8 cellular contexts compared by ENCODE assay signal in genomic region chr17:42832934-42833770, GRCh38. TPM values are rescaled to one million over a fixed set of nuclear protein-coding genes. Genes with fewer than 3 reads are reported as not detected.
A peak's percentile ranks its signal among the peaks of the same experiment; 100 is the strongest.
DNase-seq lines count a peak whose midpoint lies in the region; FAIRE-seq and TF ChIP-seq lines count a peak whose summit lies in the region.

TSS of gene PSME3 (plus strand) at chr17:42833397. CDS start at chr17:42833632, 235 bp downstream.

- H3K23ac ChIP-seq in H9 (ENCODE audit: insufficient read length, low read depth, low read length) (no peak within 1 kb of the TSS), neuronal stem cell (ENCODE audit: low read depth, low read length, poor library complexity) (peak within 1 kb of the TSS; percentile 99)

- H3K9me3 Mint-ChIP-seq in H9: no peaks in the 10 kb centered on the region; a peak in 1 of 5 replicates

- H3K27me3 Mint-ChIP-seq in H9 (ENCODE audit: low read depth): peaks cover 7% of the 10 kb centered on the region

- no peak within 1 kb of the TSS for H2BK12ac ChIP-seq in H9 (ENCODE audit: insufficient read length, low read depth, low read length)
- H2BK12ac ChIP-seq in neuronal stem cell (ENCODE audit: low read length): peak within 1 kb of the TSS; percentile 46

- peak; percentile 34 for FAIRE-seq in G401.6 (lab: Jason Lieb, UNC)

- H3K27me3 ChIP-seq in H9 (ENCODE audit: insufficient read depth, low read length) (no peaks in the 10 kb centered on the region), MM.1S (replicated peaks; ENCODE audit: insufficient read depth, low read length) (no peaks in the 10 kb centered on the region), SJSA1 (replicated peaks) (no peaks in the 10 kb centered on the region), neuronal stem cell (ENCODE audit: control insufficient read depth in 3 of 3, insufficient read depth in 3 of 3, low read depth in 1 of 3, low read length in 3 of 3) (no peaks in the 10 kb centered on the region)

- H2BK15ac ChIP-seq in H9 (ENCODE audit: low read depth, low read length): no peak within 1 kb of the TSS
- no peak within 1 kb of the TSS for H2BK15ac ChIP-seq in neuronal stem cell (ENCODE audit: low read length)

- peak within 1 kb of the TSS; percentile 85 for H2BK120ac ChIP-seq in H9 (ENCODE audit: low read depth, low read length, poor library complexity, severe bottlenecking)
- peak within 1 kb of the TSS; percentile 39 for H2BK120ac ChIP-seq in neuronal stem cell (ENCODE audit: low read depth, low read length)

- H3K27ac ChIP-seq in H9 (ENCODE audit: insufficient read length, low read depth, low read length) (peak within 1 kb of the TSS; percentile 50), MM.1S (ENCODE audit: low read length) (peak within 1 kb of the TSS; percentile 66; the same call in 1 of the 2 replicates), SJSA1 (peak within 1 kb of the TSS; percentile 75), neuronal stem cell (replicated peaks; ENCODE audit: low read length) (peak within 1 kb of the TSS; percentile 28)

- H3K4ac ChIP-seq in H9 (ENCODE audit: low read depth, low read length) (peak within 1 kb of the TSS; percentile 12; the same call in 1 of the 2 replicates), neuronal stem cell (ENCODE audit: low read length) (no peak within 1 kb of the TSS)

- peak within 1 kb of the TSS; percentile 91 for H3K9ac ChIP-seq in H9 (ENCODE audit: extremely low read depth, insufficient read length, low read length)
- peak within 1 kb of the TSS; percentile 90 for H3K9ac ChIP-seq in MM.1S (ENCODE audit: low read length)
- H3K9ac ChIP-seq in neuronal stem cell (ENCODE audit: low read depth, low read length, poor library complexity): peak within 1 kb of the TSS; percentile 90

- peak within 1 kb of the TSS; percentile 94 to 96 for H3K4me3 Mint-ChIP-seq in H9

- H3K14ac ChIP-seq in H9 (ENCODE audit: insufficient read depth, low read length): peak within 1 kb of the TSS; percentile 98
- peak within 1 kb of the TSS; percentile 63 for H3K14ac ChIP-seq in neuronal stem cell (ENCODE audit: low read length)

- H4K20me1 ChIP-seq in H9 (ENCODE audit: control insufficient read depth, insufficient read depth, insufficient read length) (no peaks in the 10 kb centered on the region), MM.1S (ENCODE audit: insufficient read depth, low read length) (no peaks in the 10 kb centered on the region)

- no peak for TF ChIP-seq CTCF in H9 (conservative IDR thresholded peaks at IDR 0.05)
- TF ChIP-seq CTCF in MM.1S (IDR thresholded peaks at IDR 0.05; ENCODE audit: low read length): no peak
- TF ChIP-seq CTCF in subcutaneous adipose tissue (IDR thresholded peaks at IDR 0.05; ENCODE audit: low read depth): no peak

- H3K79me1 ChIP-seq in H9 (ENCODE audit: insufficient read depth, low read depth, low read length, poor library complexity, severe bottlenecking) (peaks cover 3% of the 10 kb centered on the region), neuronal stem cell (ENCODE audit: low read depth, low read length) (peaks cover 6% of the 10 kb centered on the region)

- H3K56ac ChIP-seq in H9 (ENCODE audit: insufficient read length, low read depth, low read length): peak within 1 kb of the TSS; percentile 31

- H2AFZ ChIP-seq in H9 (ENCODE audit: low read length) (peak within 1 kb of the TSS; percentile 93), MM.1S (ENCODE audit: low read length) (peak within 1 kb of the TSS; percentile 83), neuronal stem cell (ENCODE audit: low read length) (peak within 1 kb of the TSS; percentile 82)

- H2BK5ac ChIP-seq in H9 (ENCODE audit: insufficient read length, low read length) (peak within 1 kb of the TSS; percentile 56), neuronal stem cell (ENCODE audit: low read length) (peak within 1 kb of the TSS; percentile 71)

- no peaks in the 10 kb centered on the region for H3K9me2 ChIP-seq in MM.1S (replicated peaks; ENCODE audit: insufficient read depth, low read length)

- H3K23me2 ChIP-seq in H9 (ENCODE audit: insufficient read length, low read depth, low read length, poor library complexity, severe bottlenecking): peaks cover 9% of the 10 kb centered on the region

- peaks cover 23 to 44% (median 40%) of the 10 kb centered on the region in 3 experiments for H3K36me3 Mint-ChIP-seq in H9 (ENCODE audit: insufficient read depth in 1 of 3, low read depth in 3 of 3)

- H3K4me3 ChIP-seq in MM.1S (ENCODE audit: low read length): peak within 1 kb of the TSS; percentile 100
- H3K4me3 ChIP-seq in SJSA1: peak within 1 kb of the TSS; percentile 85
- peak within 1 kb of the TSS; percentile 58 to 89 for H3K4me3 ChIP-seq in neuronal stem cell (ENCODE audit: low read length in 2 of 2)

- peak; percentile 96 for DNase-seq in H9
- peak; percentile 94 for DNase-seq in MM.1S
- peak; percentile 87 to 92 for DNase-seq in SJSA1 (ENCODE audit: low read depth in 1 of 2, low spot score in 2 of 2)
- DNase-seq in activated naive CD4-positive, alpha-beta T cell (lab: John Stamatoyannopoulos, UW): peak; percentile 83 to 95 (median 88)
- DNase-seq in foreskin melanocyte: peak; percentile 88
- DNase-seq in neuronal stem cell (ENCODE audit: low spot score): peak; percentile 85

- no CpG with 5 or more reads among the region's 71 CpGs for WGBS in H9 (ENCODE audit: extremely low coverage, insufficient read length, low lambda C conversion rate)
- no CpG with 5 or more reads among the region's 71 CpGs for WGBS in neuronal stem cell (ENCODE audit: extremely low coverage in 2 of 2, insufficient read length in 2 of 2, insufficient replicate concordance in 1 of 2), 2 donors

- H3K79me2 ChIP-seq in H9 (ENCODE audit: insufficient read depth, low read length) (peaks cover 5% of the 10 kb centered on the region; the same call in 1 of the 2 replicates), MM.1S (ENCODE audit: low read length) (peaks cover 52% of the 10 kb centered on the region)

- no peaks in the 10 kb centered on the region; the same call in none of the 2 replicates for H3F3A ChIP-seq in MM.1S (ENCODE audit: insufficient read depth, low read length)

- peak within 1 kb of the TSS; percentile 86 for H3T11ph ChIP-seq in H9 (ENCODE audit: low read length)

- H3K27ac Mint-ChIP-seq in H9: peak within 1 kb of the TSS; percentile 99 to 100 (median 100)

- H4K91ac ChIP-seq in H9 (ENCODE audit: insufficient read length, low read depth, low read length) (peak within 1 kb of the TSS; percentile 7), neuronal stem cell (ENCODE audit: low read depth, low read length, poor library complexity) (no peak within 1 kb of the TSS)

- H2AK5ac ChIP-seq in H9 (ENCODE audit: insufficient read length, low read length) (no peak within 1 kb of the TSS), neuronal stem cell (ENCODE audit: low read depth, low read length) (peak within 1 kb of the TSS; percentile 25)

- H4K8ac ChIP-seq in H9 (replicated peaks; ENCODE audit: insufficient read length, low read depth, low read length): peak within 1 kb of the TSS; percentile 30
- no peak within 1 kb of the TSS for H4K8ac ChIP-seq in neuronal stem cell (ENCODE audit: low read depth, low read length)

- peak within 1 kb of the TSS; percentile 53 for H4K5ac ChIP-seq in H9 (ENCODE audit: insufficient read length, low read depth, low read length)

- H3K9me3 ChIP-seq in H9 (ENCODE audit: control insufficient read depth, low read depth, low read length) (no peaks in the 10 kb centered on the region), MM.1S (replicated peaks; ENCODE audit: insufficient read depth, low read length) (no peaks in the 10 kb centered on the region), SJSA1 (replicated peaks) (no peaks in the 10 kb centered on the region), neuronal stem cell (replicated peaks in 1 of 2; ENCODE audit: control insufficient read depth in 2 of 2, insufficient read depth in 1 of 2, low read depth in 1 of 2, low read length in 2 of 2) (no peaks in the 10 kb centered on the region)

- H3K36me3 ChIP-seq in MM.1S (replicated peaks; ENCODE audit: insufficient read depth, low read length) (peaks cover 5% of the 10 kb centered on the region; the same call in 1 of the 2 replicates), SJSA1 (peaks cover 50% of the 10 kb centered on the region), neuronal stem cell (replicated peaks in 1 of 2; ENCODE audit: control insufficient read depth in 2 of 2, insufficient read depth in 2 of 2, low read length in 2 of 2) (peaks cover 20 to 34% of the 10 kb centered on the region in 2 donors)

- peak within 1 kb of the TSS; percentile 95 for H3K4me2 ChIP-seq in H9 (ENCODE audit: insufficient read depth, insufficient read length, low read length)
- H3K4me2 ChIP-seq in MM.1S (ENCODE audit: low read depth, low read length): peak within 1 kb of the TSS; percentile 87
- H3K4me2 ChIP-seq in neuronal stem cell (ENCODE audit: insufficient read depth, low read length, poor library complexity, severe bottlenecking): peak within 1 kb of the TSS; percentile 98

- H3K4me1 Mint-ChIP-seq in H9: peaks cover 14 to 17% of the 10 kb centered on the region in 2 experiments

- H2BK20ac ChIP-seq in H9 (ENCODE audit: low read depth, low read length, poor library complexity, severe bottlenecking): peak within 1 kb of the TSS; percentile 6

- H3K18ac ChIP-seq in H9 (ENCODE audit: insufficient read length, low read depth, low read length) (peak within 1 kb of the TSS; percentile 98), neuronal stem cell (ENCODE audit: low read length) (peak within 1 kb of the TSS; percentile 88)

- H3K4me1 ChIP-seq in H9 (ENCODE audit: insufficient read depth, low read length): no peaks in the 10 kb centered on the region
- H3K4me1 ChIP-seq in MM.1S (ENCODE audit: low read length): peaks cover 9% of the 10 kb centered on the region
- peaks cover 10% of the 10 kb centered on the region for H3K4me1 ChIP-seq in SJSA1 (replicated peaks)
- H3K4me1 ChIP-seq in neuronal stem cell (ENCODE audit: control insufficient read depth in 2 of 2, insufficient read depth in 1 of 2, low read depth in 1 of 2, low read length in 2 of 2): peaks cover 4% of the 10 kb centered on the region in 2 donors

RNA-seq across cellular contexts. Expression of gene PSME3, which starts in this region (rescaled TPM):
- total RNA-seq in H9 (2021) (205 and 222 TPM in 2 replicates), subcutaneous adipose tissue (10 to 100 TPM; 52.7 to 80.9 (median 60.1) TPM)
- total RNA-seq in SJSA1 (2014; rRNA removed; shearing (Covaris generic)): 109 and 122 TPM in 2 replicates
- polyA plus RNA-seq in neuronal stem cell (2013, experiment 1 of 2): 84.7 TPM
- polyA plus RNA-seq in neuronal stem cell (2013, experiment 2 of 2): 84.5 TPM

Comparison
In these comparisons a context has a peak if more than half of its experiments do, and no peak if none do; other contexts are left out.
1. Peak in every context shown above with its lines: DNase-seq, H3K4me3 ChIP-seq and H3K27ac ChIP-seq.